ENCODE assay signal across 13 cellular contexts in the genomic region with DNA sequence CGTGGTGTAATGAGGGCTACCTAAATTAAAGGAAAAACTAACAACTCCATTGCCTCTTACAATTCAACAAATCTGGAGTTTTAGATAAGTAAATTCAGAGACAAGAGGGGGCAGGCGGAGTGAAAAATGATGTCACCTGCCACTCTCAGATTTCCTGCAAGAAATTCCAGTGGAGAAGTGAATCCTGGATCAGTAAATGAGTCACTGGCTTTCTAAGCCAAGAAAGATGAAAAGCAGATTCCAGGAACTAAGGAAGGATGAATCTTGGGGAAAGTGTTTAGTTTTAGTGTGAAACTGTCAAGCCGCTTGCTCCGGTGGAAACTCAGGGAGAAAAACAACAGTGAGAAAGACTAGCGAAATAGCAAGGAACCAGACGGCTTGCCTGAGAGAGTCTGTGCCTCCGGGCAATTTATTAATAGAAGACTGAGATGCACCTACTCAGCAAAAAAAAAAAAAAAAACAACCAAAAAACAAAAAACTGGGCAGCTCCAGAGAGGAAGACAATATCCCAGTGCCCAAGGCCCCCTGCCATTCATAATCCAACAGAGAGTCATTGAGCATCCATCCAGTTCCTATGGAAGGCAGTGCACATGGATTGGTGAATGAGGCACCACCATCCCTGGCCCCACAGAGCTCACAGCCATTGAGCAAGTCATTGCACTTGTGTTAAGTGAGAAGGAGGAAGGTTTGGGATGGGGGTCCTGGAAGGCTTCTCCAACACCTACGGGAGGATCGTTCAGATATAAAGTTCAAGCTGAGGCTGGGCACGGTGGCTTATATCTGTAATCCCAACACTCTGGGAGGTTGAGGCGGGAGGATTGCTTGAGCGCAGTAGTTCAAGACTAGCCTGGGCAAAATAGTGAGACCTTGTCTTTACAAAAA. TPM values are rescaled to one million over a fixed set of nuclear protein-coding genes. Genes with fewer than 3 reads are reported as not detected.
DNase-seq lines count a peak whose midpoint lies in the region; ATAC-seq and TF ChIP-seq lines count a peak whose summit lies in the region.
"Had no signal": no experiment of that assay in that cellular context is flagged by ENCODE, and none has a peak within 500 bp of the region (broad histone marks: within the 10 kb centered on the region; RNA-seq: fewer than 3 reads in every experiment).

No MANE protein-coding gene starts in this region.

- peak overlapping the region in 2 of 3 experiments; percentile 47 to 63 for H3K4me3 Mint-ChIP-seq in nephron
- H3K4me3 Mint-ChIP-seq in activated T-cell treated with anti-CD3 and anti-CD28 coated beads, Interleukin-2, amount 50 U/mL, for 24 hours, result no peak overlapping the region
- H3K4me3 Mint-ChIP-seq: activated naive CD4-positive, alpha-beta T cell treated with anti-CD3 and anti-CD28 coated beads for 36 hours; endodermal cell had no signal

- no peak for ATAC-seq in GM21529 (IDR thresholded peaks at IDR 0.05; ENCODE audit: unreplicated experiment)
- no peak for ATAC-seq in HG02981 (IDR thresholded peaks at IDR 0.05; ENCODE audit: unreplicated experiment)
- no peak for ATAC-seq in heart left ventricle

- no peaks in the 10 kb centered on the region for H3K9me3 ChIP-seq in BLaER1
- H3K9me3 ChIP-seq in OCI-LY3 (ENCODE audit: insufficient read depth, low read length), result no peaks in the 10 kb centered on the region
- no peaks in the 10 kb centered on the region for H3K9me3 ChIP-seq in heart left ventricle
- H3K9me3 ChIP-seq: prostate gland had no signal

- 80 to 84% (median 83%) methylated on average over 12 of the region's 12 CpGs for WGBS in heart left ventricle, 4 donors

- H3K4me3 ChIP-seq in BLaER1 (no peak overlapping the region), OCI-LY3 (ENCODE audit: low read length) (no peak overlapping the region), dorsolateral prefrontal cortex (no peak overlapping the region), heart left ventricle (no peak overlapping the region)
- H3K4me3 ChIP-seq: prostate gland had no signal

- H4K20me1 ChIP-seq in BLaER1 (no peaks in the 10 kb centered on the region), OCI-LY3 (ENCODE audit: insufficient read depth, low read length) (no peaks in the 10 kb centered on the region)

- peaks cover 12% of the 10 kb centered on the region for H3K4me1 Mint-ChIP-seq in nephron
- peaks cover 17% of the 10 kb centered on the region for H3K4me1 Mint-ChIP-seq in activated T-cell treated with anti-CD3 and anti-CD28 coated beads, Interleukin-2, amount 50 U/mL, for 24 hours (ENCODE audit: low read depth)
- H3K4me1 Mint-ChIP-seq: endodermal cell had no signal

- 0 out of 2 replicates have a peak overlapping the region, but pooled peaks have one; percentile 15 for H2AFZ ChIP-seq in OCI-LY3 (ENCODE audit: low read depth, low read length)

- no peaks in the 10 kb centered on the region for H3K9me3 Mint-ChIP-seq in nephron
- H3K9me3 Mint-ChIP-seq in activated T-cell treated with anti-CD3 and anti-CD28 coated beads, Interleukin-2, amount 50 U/mL, for 24 hours, result no peaks in the 10 kb centered on the region
- H3K9me3 Mint-ChIP-seq: activated naive CD4-positive, alpha-beta T cell treated with anti-CD3 and anti-CD28 coated beads for 36 hours; endodermal cell had no signal

- H3K9ac ChIP-seq in BLaER1 (peak overlapping the region; percentile 36; the same call in 1 of the 2 replicates), OCI-LY3 (ENCODE audit: low read length) (peak overlapping the region; percentile 86; the same call in 1 of the 2 replicates)

- no peaks in the 10 kb centered on the region for H3K27me3 Mint-ChIP-seq in nephron (ENCODE audit: low read depth)
- H3K27me3 Mint-ChIP-seq in activated T-cell treated with anti-CD3 and anti-CD28 coated beads, Interleukin-2, amount 50 U/mL, for 24 hours, result no peaks in the 10 kb centered on the region

- intact Hi-C loops in dorsolateral prefrontal cortex (cut with DNase I), result no loop called here
- intact Hi-C loops in heart left ventricle (cut with DNase I), result loop anchor here in 4 of 10 donors (2.0 to 10.0 kb wide), 4 partner anchors 20 to 298 kb away; a partner anchor contains a TSS

- H3K27ac ChIP-seq in BLaER1, result peak overlapping the region; percentile 91
- peak overlapping the region; percentile 93 for H3K27ac ChIP-seq in OCI-LY3 (ENCODE audit: low read length)
- peak overlapping the region in 36 of 59 donors; percentile 4 to 70 (median 48) for H3K27ac ChIP-seq in dorsolateral prefrontal cortex
- H3K27ac ChIP-seq in heart left ventricle, result peak overlapping the region in 1 of 12 donors; percentile 17
- H3K27ac ChIP-seq: prostate gland had no signal

- TF ChIP-seq POLR2A in heart left ventricle (IDR thresholded peaks at IDR 0.05), result no peak

- DNase-seq in dorsolateral prefrontal cortex (no peak), heart left ventricle (no peak)
- no peak for DNase-seq in activated T-cell treated with anti-CD3 and anti-CD28 coated beads, Interleukin-2, amount 50 U/mL, for 24 hours
- DNase-seq: activated CD4-positive, alpha-beta T cell treated with anti-CD3 and anti-CD28 coated beads, Interleukin-2, amount 50 U/mL, for 4 hours; activated naive CD4-positive, alpha-beta T cell treated with anti-CD3 and anti-CD28 coated beads for 36 hours; endodermal cell; NCI-H2227 treated with DMSO at 0.1 percent for 48 hours had no signal

- peak overlapping the region; percentile 74 to 96 (median 84) for H3K27ac Mint-ChIP-seq in nephron
- H3K27ac Mint-ChIP-seq in activated T-cell treated with anti-CD3 and anti-CD28 coated beads, Interleukin-2, amount 50 U/mL, for 24 hours, result no peak overlapping the region
- H3K27ac Mint-ChIP-seq: activated naive CD4-positive, alpha-beta T cell treated with anti-CD3 and anti-CD28 coated beads for 36 hours; endodermal cell had no signal

- H3K79me2 ChIP-seq in OCI-LY3 (ENCODE audit: low read length), result no peaks in the 10 kb centered on the region

- H3K4me2 ChIP-seq in BLaER1, result peak overlapping the region; percentile 93
- peak overlapping the region; percentile 99 for H3K4me2 ChIP-seq in OCI-LY3 (ENCODE audit: low read length)

- H3K27me3 ChIP-seq in BLaER1 (no peaks in the 10 kb centered on the region), OCI-LY3 (ENCODE audit: low read depth, low read length) (no peaks in the 10 kb centered on the region), dorsolateral prefrontal cortex (no peaks in the 10 kb centered on the region), heart left ventricle (no peaks in the 10 kb centered on the region)

- H3K4me1 ChIP-seq in BLaER1 (peaks cover 81% of the 10 kb centered on the region), OCI-LY3 (ENCODE audit: low read length) (peaks cover 68% of the 10 kb centered on the region), heart left ventricle (peaks cover 0 to 38% (median 4%) of the 10 kb centered on the region in 12 donors)
- H3K4me1 ChIP-seq: prostate gland had no signal

- H3K36me3 ChIP-seq in BLaER1 (no peaks in the 10 kb centered on the region), OCI-LY3 (replicated peaks; ENCODE audit: low read depth, low read length) (no peaks in the 10 kb centered on the region), heart left ventricle (no peaks in the 10 kb centered on the region)
- H3K36me3 ChIP-seq: prostate gland had no signal

- no peak for TF ChIP-seq CTCF in OCI-LY3 (IDR thresholded peaks at IDR 0.05; ENCODE audit: low read depth, low read length)
- TF ChIP-seq CTCF in dorsolateral prefrontal cortex (IDR thresholded peaks at IDR 0.05 in 54 of 56, conservative IDR thresholded peaks at IDR 0.05 in 2 of 56; ENCODE audit: low read depth in 1 of 56, partially characterized antibody in 56 of 56), result no peak
- no peak for TF ChIP-seq CTCF in nephron (IDR thresholded peaks at IDR 0.05; ENCODE audit: unreplicated experiment in 3 of 3)
- TF ChIP-seq CTCF in heart left ventricle (IDR thresholded peaks at IDR 0.05), result no peak

- no peaks in the 10 kb centered on the region for H3K36me3 Mint-ChIP-seq in nephron (ENCODE audit: low read depth)
- no peaks in the 10 kb centered on the region for H3K36me3 Mint-ChIP-seq in activated T-cell treated with anti-CD3 and anti-CD28 coated beads, Interleukin-2, amount 50 U/mL, for 24 hours (ENCODE audit: low read depth)

RNA-seq across cellular contexts. Expression of a gene that starts 12.1 kb away (rescaled TPM):
- total RNA-seq in dorsolateral prefrontal cortex (100 to 1,000 TPM in 114 of 120 experiments, 10 to 100 TPM in 6; 67.9 to 185 (median 128) TPM), heart left ventricle (100 to 1,000 TPM in 1 of 9 donors, 10 to 100 TPM in 8; 51.1 to 156 (median 69.4) TPM)
- polyA plus RNA-seq in heart left ventricle, result 10 to 100 TPM; 40.7 to 45.5 TPM

RNA-seq across cellular contexts. Expression of a gene that starts 33.2 kb away (rescaled TPM):
- total RNA-seq in dorsolateral prefrontal cortex (1 to 10 TPM in 2 of 120 experiments, under 1 TPM in 10, not detected in 108; 0.52 to 1.1 (median 0.72) TPM), heart left ventricle (not detected)
- not detected for polyA plus RNA-seq in heart left ventricle
- total RNA-seq: activated naive CD4-positive, alpha-beta T cell treated with anti-CD3 and anti-CD28 coated beads for 36 hours; endodermal cell had no signal

RNA-seq across cellular contexts. Expression of a gene that starts 35.6 kb away (rescaled TPM):
- total RNA-seq in dorsolateral prefrontal cortex, result 100 to 1,000 TPM in 118 of 120 experiments, 10 to 100 TPM in 2; 97.6 to 219 (median 177) TPM
- total RNA-seq in heart left ventricle, result 100 to 1,000 TPM in 3 of 9 donors, 10 to 100 TPM in 6; 52.7 to 141 (median 68.5) TPM
- polyA plus RNA-seq in heart left ventricle, result 100 to 1,000 TPM in 1 of 2 donors, 10 to 100 TPM in 1; 18.6 to 104 TPM

RNA-seq across cellular contexts. Expression of a gene that starts 45.8 kb away (rescaled TPM):
- total RNA-seq in dorsolateral prefrontal cortex (10 to 100 TPM; 34.3 to 54.9 (median 41.9) TPM), heart left ventricle (10 to 100 TPM; 19.0 to 35.8 (median 25.4) TPM)
- polyA plus RNA-seq in heart left ventricle, result 10 to 100 TPM; 13.9 to 18.6 TPM
